In the genomic region with DNA sequence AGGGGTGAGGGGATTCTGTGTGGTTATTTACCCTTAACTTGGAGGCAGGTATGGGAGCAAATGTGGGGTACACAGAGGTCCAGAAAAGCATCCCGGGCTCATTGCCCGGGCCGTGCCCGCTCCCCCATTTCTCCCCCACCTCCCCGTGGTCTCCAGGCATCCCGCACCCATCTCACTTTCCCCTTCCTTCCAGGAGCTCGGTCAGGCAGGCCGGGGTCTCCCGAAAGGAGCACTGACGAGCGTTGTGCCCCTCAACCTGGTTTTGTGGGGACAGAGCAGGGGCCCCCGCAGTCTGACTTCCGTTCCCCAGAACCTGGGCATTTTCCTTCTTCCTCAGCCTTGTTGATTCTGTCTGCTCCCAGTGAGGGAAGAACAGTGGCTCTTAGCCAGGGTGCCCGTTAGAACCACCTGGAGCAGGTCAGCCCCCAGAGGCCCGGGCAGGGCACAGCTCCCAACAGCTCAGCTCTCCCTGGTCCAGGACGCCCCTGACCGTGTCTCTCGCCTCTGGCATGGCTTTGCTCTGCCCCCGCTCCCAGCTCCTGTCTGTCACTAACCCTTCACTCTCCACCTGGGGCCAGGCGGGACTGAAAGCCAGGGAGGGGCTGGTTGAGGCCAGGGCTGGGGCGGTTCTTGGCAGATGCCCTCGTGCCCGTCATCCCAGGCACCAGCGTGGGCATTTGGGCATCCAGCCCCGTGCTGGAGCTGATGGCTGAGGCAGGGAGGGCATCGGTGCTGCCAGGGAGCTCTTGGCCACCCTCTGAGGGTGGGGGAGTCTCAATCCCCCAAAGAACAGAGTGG, we compare ENCODE assay signal across 11 cellular contexts. TPM values are rescaled to one million over a fixed set of nuclear protein-coding genes. Genes with fewer than 3 reads are reported as not detected.
A peak's percentile ranks its signal among the peaks of the same experiment; 100 is the strongest.
DNase-seq lines count a peak whose midpoint lies in the region; ATAC-seq and TF ChIP-seq lines count a peak whose summit lies in the region.
"Had no signal": no experiment of that assay in that cellular context is flagged by ENCODE, and none has a peak within 500 bp of the region (broad histone marks: within the 10 kb centered on the region; RNA-seq: fewer than 3 reads in every experiment).

No MANE protein-coding gene starts in this region.

- H3K9me3 ChIP-seq in duodenal mucosa (ENCODE audit: control insufficient read depth in 1 of 2, low read length in 2 of 2), result no peaks in the 10 kb centered on the region
- no peaks in the 10 kb centered on the region for H3K9me3 ChIP-seq in mononuclear cell (ENCODE audit: low read depth, low read length)
- H3K9me3 ChIP-seq in upper lobe of left lung, result no peaks in the 10 kb centered on the region

- H3K27me3 ChIP-seq in duodenal mucosa (ENCODE audit: control insufficient read depth in 1 of 2, insufficient read depth in 2 of 2, low read length in 2 of 2) (no peaks in the 10 kb centered on the region), mononuclear cell (ENCODE audit: insufficient read depth, low read length) (no peaks in the 10 kb centered on the region), upper lobe of left lung (no peaks in the 10 kb centered on the region)

- peak in 1 of 4 donors; percentile 11 for TF ChIP-seq POLR2A in upper lobe of left lung (IDR thresholded peaks at IDR 0.05)

- H3K27ac ChIP-seq in duodenal mucosa (ENCODE audit: low read depth, low read length) (peak overlapping the region; percentile 87), upper lobe of left lung (peak overlapping the region; percentile 77 to 85 (median 80))
- H3K27ac ChIP-seq: KMS-11 had no signal

- peak overlapping the region; percentile 71 to 77 for H3K9ac ChIP-seq in duodenal mucosa (ENCODE audit: low read depth in 1 of 2, low read length in 2 of 2)
- H3K9ac ChIP-seq: KMS-11 had no signal

- H3K4me3 ChIP-seq in duodenal mucosa (ENCODE audit: low read depth in 1 of 2, low read length in 2 of 2), result peak overlapping the region; percentile 46 to 60
- peak overlapping the region; percentile 29 for H3K4me3 ChIP-seq in mononuclear cell (ENCODE audit: low read length)
- peak overlapping the region in 3 of 4 donors; percentile 16 to 42 (median 31) for H3K4me3 ChIP-seq in upper lobe of left lung

- no peak for TF ChIP-seq CTCF in upper lobe of left lung (IDR thresholded peaks at IDR 0.05)

- no peaks in the 10 kb centered on the region for H3K9me3 Mint-ChIP-seq in activated CD4-positive, alpha-beta T cell treated with anti-CD3 and anti-CD28 coated beads, Interleukin-2, amount 10 ng/mL, durations not matched to agents 7 days and 5 days

- H3K36me3 Mint-ChIP-seq in activated CD4-positive, alpha-beta T cell treated with anti-CD3 and anti-CD28 coated beads, Interleukin-2, amount 10 ng/mL, durations not matched to agents 7 days and 5 days (ENCODE audit: low read depth), result peaks cover 32% of the 10 kb centered on the region

- POLR2A ChIA-PET in activated CD4-positive, alpha-beta T cell treated with anti-CD3 and anti-CD28 coated beads, Interleukin-2, amount 10 ng/mL, durations not matched to agents 7 days and 5 days (lab: Charles Lee), result no interaction called here

- H3K4me1 Mint-ChIP-seq in activated CD4-positive, alpha-beta T cell treated with anti-CD3 and anti-CD28 coated beads, Interleukin-2, amount 10 ng/mL, durations not matched to agents 7 days and 5 days, result peaks cover 35% of the 10 kb centered on the region

- H3K4me1 ChIP-seq in duodenal mucosa (ENCODE audit: control insufficient read depth in 1 of 2, insufficient read depth in 2 of 2, low read length in 2 of 2) (peaks cover 21 to 31% of the 10 kb centered on the region in 2 donors), mononuclear cell (ENCODE audit: insufficient read depth, low read length) (peaks cover 56% of the 10 kb centered on the region), upper lobe of left lung (peaks cover 6 to 49% (median 38%) of the 10 kb centered on the region in 4 donors)

- H3K27ac Mint-ChIP-seq in activated CD4-positive, alpha-beta T cell treated with anti-CD3 and anti-CD28 coated beads, Interleukin-2, amount 10 ng/mL, durations not matched to agents 7 days and 5 days, result peak overlapping the region; percentile 50

- no peak for DNase-seq in activated CD4-positive, alpha-beta T cell treated with anti-CD3 and anti-CD28 coated beads, Interleukin-2, amount 10 ng/mL, durations not matched to agents 7 days and 5 days
- no peak for DNase-seq in activated CD4-positive, alpha-beta T cell treated with anti-CD3 and anti-CD28 coated beads, Interleukin-2, amount 50 U/mL, for 48 hours
- DNase-seq in upper lobe of left lung (peak in 1 of 2 donors; percentile 72), EL (no peak)
- no peak for DNase-seq in central memory CD4-positive, alpha-beta T cell
- DNase-seq: glutamatergic neuron; NK-92 treated with Interleukin-12 subunit alpha and Interleukin-12 subunit beta, amount 100 ng/mL, for 24 hours had no signal

- ATAC-seq in upper lobe of left lung (ENCODE audit: low FRiP score in 2 of 2) (no peak), HG02870 (IDR thresholded peaks at IDR 0.05; ENCODE audit: unreplicated experiment) (no peak)

- CTCF ChIA-PET in activated CD4-positive, alpha-beta T cell treated with anti-CD3 and anti-CD28 coated beads, Interleukin-2, amount 10 ng/mL, durations not matched to agents 7 days and 5 days (lab: Charles Lee), result interaction anchor here (0.6 to 1.8 kb wide), 3 partner anchors 20 to 173 kb away, joined by 4 to 5 read pairs (median 4); a partner anchor contains a TSS

- no peaks in the 10 kb centered on the region for H3K27me3 Mint-ChIP-seq in activated CD4-positive, alpha-beta T cell treated with anti-CD3 and anti-CD28 coated beads, Interleukin-2, amount 10 ng/mL, durations not matched to agents 7 days and 5 days

- H3K36me3 ChIP-seq in duodenal mucosa (ENCODE audit: control insufficient read depth in 1 of 2, insufficient read depth in 2 of 2, low read length in 2 of 2) (peaks cover 34 to 45% of the 10 kb centered on the region in 2 donors), upper lobe of left lung (peaks cover 7 to 83% (median 59%) of the 10 kb centered on the region in 4 donors)

- 71 to 78% methylated on average over 18 to 26 of the region's 26 CpGs for WGBS in upper lobe of left lung, 2 donors

- TF ChIP-seq EP300 in upper lobe of left lung (IDR thresholded peaks at IDR 0.05), result no peak

- H3K4me3 Mint-ChIP-seq in activated CD4-positive, alpha-beta T cell treated with anti-CD3 and anti-CD28 coated beads, Interleukin-2, amount 10 ng/mL, durations not matched to agents 7 days and 5 days, result no peak overlapping the region

RNA-seq across cellular contexts. Expression of a gene that starts 12.5 kb away (rescaled TPM):
- 10 to 100 TPM; 32.3 to 35.5 TPM for total RNA-seq in activated CD4-positive, alpha-beta T cell treated with anti-CD3 and anti-CD28 coated beads, Interleukin-2, amount 10 ng/mL, durations not matched to agents 7 days and 5 days
- total RNA-seq in mononuclear cell (28.0 TPM), upper lobe of left lung (10 to 100 TPM; 14.9 to 66.0 (median 34.1) TPM)

RNA-seq across cellular contexts. Expression of a gene that starts 53.2 kb away (rescaled TPM):
- 10 to 100 TPM; 12.4 to 16.7 TPM for total RNA-seq in activated CD4-positive, alpha-beta T cell treated with anti-CD3 and anti-CD28 coated beads, Interleukin-2, amount 10 ng/mL, durations not matched to agents 7 days and 5 days
- 3.8 TPM for total RNA-seq in mononuclear cell
- 10 to 100 TPM; 17.9 to 67.1 (median 20.0) TPM for total RNA-seq in upper lobe of left lung

RNA-seq across cellular contexts. Expression of a gene that starts 53.5 kb away (rescaled TPM):
- under 1 TPM; 0.21 to 0.40 TPM for total RNA-seq in activated CD4-positive, alpha-beta T cell treated with anti-CD3 and anti-CD28 coated beads, Interleukin-2, amount 10 ng/mL, durations not matched to agents 7 days and 5 days
- total RNA-seq in mononuclear cell (not detected), upper lobe of left lung (10 to 100 TPM in 1 of 6 donors, 1 to 10 TPM in 5; 1.6 to 19.1 (median 4.3) TPM)

RNA-seq across cellular contexts. Expression of a gene that starts 56.2 kb away (rescaled TPM):
- total RNA-seq in activated CD4-positive, alpha-beta T cell treated with anti-CD3 and anti-CD28 coated beads, Interleukin-2, amount 10 ng/mL, durations not matched to agents 7 days and 5 days, result 10 to 100 TPM; 74.4 to 79.5 TPM
- total RNA-seq in mononuclear cell (40.8 TPM), upper lobe of left lung (100 to 1,000 TPM in 3 of 6 donors, 10 to 100 TPM in 3; 49.0 to 148 (median 99.1) TPM)
